Comparison of ENCODE assay signal across 16 cellular contexts in genomic region chr9:125991886-125992529, GRCh38.
"Had no signal": no experiment of that assay in that cellular context is flagged by ENCODE, and none has a peak within 500 bp of the region (broad histone marks: within the 10 kb centered on the region; RNA-seq: fewer than 3 reads in every experiment).

No MANE protein-coding gene starts in this region.

- H3K4me1 ChIP-seq: left lung, parathyroid adenoma had no signal

- H3K9me3 ChIP-seq: left lung, neutrophil had no signal

- H3K27me3 ChIP-seq: left lung, neutrophil had no signal

- H3K27ac ChIP-seq: left lung, neutrophil, parathyroid adenoma, SK-N-MC had no signal

- H3K36me3 ChIP-seq: left lung, neutrophil had no signal

- ATAC-seq: activated CD4-positive, alpha-beta T cell treated with anti-CD3 and anti-CD28 coated beads for 36 hours; activated CD8-positive, alpha-beta memory T cell treated with anti-CD3 and anti-CD28 coated beads, Interleukin-2, amount 10 ng/mL, durations not matched to agents 7 days and 5 days; activated naive CD8-positive, alpha-beta T cell treated with anti-CD3 and anti-CD28 coated beads, Interleukin-2, amount 50 U/mL, for 24 hours; activated T-cell treated with anti-CD3 and anti-CD28 coated beads, Interleukin-2, amount 50 U/mL, for 4 hours; left lung; naive thymus-derived CD8-positive, alpha-beta T cell had no signal

- DNase-seq: activated CD4-positive, alpha-beta memory T cell treated with anti-CD3 and anti-CD28 coated beads, Interleukin-2, amount 10 ng/mL, durations not matched to agents 7 days and 5 days; activated CD4-positive, alpha-beta T cell treated with anti-CD3 and anti-CD28 coated beads for 36 hours; activated CD8-positive, alpha-beta memory T cell treated with anti-CD3 and anti-CD28 coated beads, Interleukin-2, amount 10 ng/mL, durations not matched to agents 7 days and 5 days; activated naive CD8-positive, alpha-beta T cell treated with anti-CD3 and anti-CD28 coated beads, Interleukin-2, amount 50 U/mL, for 24 hours; activated T-cell treated with anti-CD3 and anti-CD28 coated beads, Interleukin-2, amount 50 U/mL, for 4 hours; anterior cingulate cortex; cortex of kidney; stimulated activated CD4-positive, alpha-beta T cell treated with anti-CD3 and anti-CD28 coated beads, Interleukin-12 subunit alpha, Interleukin-12 subunit beta, amount 100 ng/mL, for 4 hours; stimulated activated CD4-positive, alpha-beta T cell treated with anti-CD3 and anti-CD28 coated beads, Interleukin-1b, Interleukin-23, amount 100 ng/mL, for 48 hours; stimulated activated CD8-positive, alpha-beta memory T cell treated with anti-CD3 and anti-CD28 coated beads, Interleukin-4, amount 100 ng/mL, for 48 hours; stimulated activated naive CD4-positive, alpha-beta T cell had no signal

- H3K4me3 ChIP-seq: left lung, SK-N-MC had no signal
